Comparison of ENCODE assay signal across 8 cellular contexts in genomic region chr1:234808943-234809856, GRCh38.
DNase-seq lines count a peak whose midpoint lies in the region; ATAC-seq and TF ChIP-seq lines count a peak whose summit lies in the region.
"Not testable (repeated sequence)": the region's sequence is repeated elsewhere in the genome, so short reads cannot be mapped to it uniquely, and the experiment has no call there.

No MANE protein-coding gene starts in this region.

- H3K4me1 Mint-ChIP-seq in activated CD4-positive, alpha-beta T cell treated with anti-CD3 and anti-CD28 coated beads for 36 hours = not testable (repeated sequence)

- H3K36me3 ChIP-seq in rectal smooth muscle tissue (ENCODE audit: control insufficient read depth, insufficient read depth, low read length); aorta (ENCODE audit: control insufficient read depth in 1 of 2, insufficient read depth in 2 of 2, low read length in 1 of 2): not testable (repeated sequence)

- not testable (repeated sequence) for H3K27me3 Mint-ChIP-seq in activated CD4-positive, alpha-beta T cell treated with anti-CD3 and anti-CD28 coated beads for 36 hours

- not testable (repeated sequence) for H3K36me3 Mint-ChIP-seq in activated CD4-positive, alpha-beta T cell treated with anti-CD3 and anti-CD28 coated beads for 36 hours (ENCODE audit: low read depth)

- not testable (repeated sequence) for H3K4me3 ChIP-seq in choroid plexus epithelial cell (ENCODE audit: low read depth, low read length); rectal smooth muscle tissue (ENCODE audit: low read length); aorta (ENCODE audit: low read length in 2 of 2)

- H3K4me1 ChIP-seq in rectal smooth muscle tissue (ENCODE audit: control insufficient read depth, insufficient read depth, low read length); aorta (ENCODE audit: control insufficient read depth in 1 of 2, insufficient read depth in 2 of 2, low read length in 2 of 2): not testable (repeated sequence)

- CTCF ChIA-PET in activated CD4-positive, alpha-beta T cell treated with anti-CD3 and anti-CD28 coated beads for 36 hours (lab: Charles Lee) = not testable (repeated sequence)

- H3K9ac ChIP-seq in rectal smooth muscle tissue (ENCODE audit: low read length) = not testable (repeated sequence)

- 5 to 8% methylated on average over 13 to 15 of the region's 23 CpGs for WGBS in aorta, 2 donors

- not testable (repeated sequence) for H3K27me3 ChIP-seq in rectal smooth muscle tissue (ENCODE audit: control insufficient read depth, insufficient read depth, low read length); aorta (ENCODE audit: control insufficient read depth in 1 of 2, insufficient read depth in 2 of 2, low read length in 1 of 2)

- TF ChIP-seq CTCF in choroid plexus epithelial cell (conservative IDR thresholded peaks at IDR 0.05; ENCODE audit: low read depth, low read length) = not testable (repeated sequence)

- not testable (repeated sequence) for H3K27ac Mint-ChIP-seq in activated CD4-positive, alpha-beta T cell treated with anti-CD3 and anti-CD28 coated beads for 36 hours

- peak overlapping the region; percentile 48 for H3K27ac ChIP-seq in rectal smooth muscle tissue (ENCODE audit: low read depth, low read length)
- peak overlapping the region in 1 of 2 donors; percentile 28 for H3K27ac ChIP-seq in aorta (ENCODE audit: low read depth in 1 of 2, low read length in 2 of 2)

- POLR2A ChIA-PET in activated CD4-positive, alpha-beta T cell treated with anti-CD3 and anti-CD28 coated beads for 36 hours (lab: Charles Lee) = not testable (repeated sequence)

- DNase-seq in activated CD4-positive, alpha-beta T cell treated with anti-CD3 and anti-CD28 coated beads for 36 hours = peak; percentile 20
- DNase-seq in choroid plexus epithelial cell (ENCODE audit: low read depth) = peak; percentile 34
- DNase-seq in left ventricle myocardium superior = peak; percentile 31
- DNase-seq in aorta = peak; percentile 72 to 82

- peak; percentile 69 for ATAC-seq in GM18502 (IDR thresholded peaks at IDR 0.05; ENCODE audit: poor library complexity, unreplicated experiment)
- peak; percentile 61 for ATAC-seq in GM21825 (IDR thresholded peaks at IDR 0.05; ENCODE audit: unreplicated experiment)
- peak; percentile 75 for ATAC-seq in HG03342 (IDR thresholded peaks at IDR 0.05; ENCODE audit: unreplicated experiment)
- ATAC-seq in activated CD4-positive, alpha-beta T cell treated with anti-CD3 and anti-CD28 coated beads for 36 hours = peak; percentile 81
- peak; percentile 74 for ATAC-seq in left ventricle myocardium superior
- peak; percentile 81 for ATAC-seq in aorta (ENCODE audit: low FRiP score)

- H3K9me3 ChIP-seq in aorta (ENCODE audit: control insufficient read depth, low read length) = not testable (repeated sequence)

- not testable (repeated sequence) for H3K4me3 Mint-ChIP-seq in activated CD4-positive, alpha-beta T cell treated with anti-CD3 and anti-CD28 coated beads for 36 hours

- intact Hi-C loops in activated CD4-positive, alpha-beta T cell treated with anti-CD3 and anti-CD28 coated beads for 36 hours (cut with DNase I, micrococcal nuclease); left ventricle myocardium superior (cut with micrococcal nuclease); aorta (cut with DNase I): not testable (repeated sequence)

- not testable (repeated sequence) for H3K9me3 Mint-ChIP-seq in activated CD4-positive, alpha-beta T cell treated with anti-CD3 and anti-CD28 coated beads for 36 hours (ENCODE audit: low read depth)

Comparison
In these comparisons a context has a peak if more than half of its experiments do, and no peak if none do; other contexts are left out.
1. DNase-seq: peak in every context shown above with its lines; median percentile 77 in aorta; 34 in choroid plexus epithelial cell; 31 in left ventricle myocardium superior; 20 in activated CD4-positive, alpha-beta T cell treated with anti-CD3 and anti-CD28 coated beads for 36 hours.